14 cellular contexts compared by ENCODE assay signal in the genomic region with DNA sequence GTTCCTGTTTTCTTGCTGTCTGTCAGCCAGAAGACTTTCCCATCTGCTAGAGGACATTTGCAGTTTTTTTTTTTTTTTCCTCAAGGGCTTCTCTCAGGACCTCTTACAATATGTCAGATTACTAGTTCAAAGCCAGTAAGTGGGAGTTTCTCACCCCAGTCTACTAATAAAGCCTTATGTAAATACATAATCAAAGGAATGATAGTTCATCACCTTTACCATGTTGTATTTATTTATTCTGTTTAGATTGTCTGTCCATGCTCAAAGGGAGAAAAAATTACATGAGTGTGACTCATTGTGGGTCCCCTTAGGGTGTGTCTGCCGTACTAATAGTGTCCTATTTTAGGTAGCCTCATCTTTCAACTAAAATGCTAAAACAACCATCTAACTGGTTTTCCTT.
DNase-seq lines count a peak whose midpoint lies in the region; ATAC-seq and TF ChIP-seq lines count a peak whose summit lies in the region.
"Had no signal": no experiment of that assay in that cellular context is flagged by ENCODE, and none has a peak within 500 bp of the region (broad histone marks: within the 10 kb centered on the region; RNA-seq: fewer than 3 reads in every experiment).

No MANE protein-coding gene starts in this region.

- no peak for ATAC-seq in stimulated activated naive CD8-positive, alpha-beta T cell treated with anti-CD3 and anti-CD28 coated beads, Interleukin-15, amount 100 ng/mL, for 72 hours
- ATAC-seq in HG03342 (IDR thresholded peaks at IDR 0.05; ENCODE audit: unreplicated experiment): no peak
- ATAC-seq: A549 had no signal

- H3K9me3 Mint-ChIP-seq in mesothelial cell of epicardium: peaks cover 9% of the 10 kb centered on the region
- H3K9me3 Mint-ChIP-seq in stimulated activated naive CD8-positive, alpha-beta T cell treated with anti-CD3 and anti-CD28 coated beads, Interleukin-15, amount 100 ng/mL, for 72 hours: peaks cover 4 to 18% of the 10 kb centered on the region in 2 donors

- H3K36me3 ChIP-seq in osteoblast (ENCODE audit: insufficient read depth, low read length): no peaks in the 10 kb centered on the region
- H3K36me3 ChIP-seq: BE2C had no signal

- H3K36me3 Mint-ChIP-seq in mesothelial cell of epicardium: no peaks in the 10 kb centered on the region
- H3K36me3 Mint-ChIP-seq: CD4-positive, alpha-beta memory T cell had no signal

- TF ChIP-seq CTCF in mesothelial cell of epicardium (IDR thresholded peaks at IDR 0.05; ENCODE audit: unreplicated experiment) (no peak), osteoblast (IDR thresholded peaks at IDR 0.05; ENCODE audit: extremely low read depth, low read depth, low read length) (no peak)

- no peak overlapping the region for H2AFZ ChIP-seq in osteoblast (ENCODE audit: low read length)

- no peaks in the 10 kb centered on the region for H4K20me1 ChIP-seq in osteoblast (ENCODE audit: insufficient read depth, low read length)

- peaks cover 1% of the 10 kb centered on the region for H3K4me1 Mint-ChIP-seq in mesothelial cell of epicardium
- H3K4me1 Mint-ChIP-seq in stimulated activated naive CD8-positive, alpha-beta T cell treated with anti-CD3 and anti-CD28 coated beads, Interleukin-15, amount 100 ng/mL, for 72 hours: no peaks in the 10 kb centered on the region
- H3K4me1 Mint-ChIP-seq: CD4-positive, alpha-beta memory T cell had no signal

- H3K9me3 ChIP-seq in osteoblast (ENCODE audit: low read depth, low read length): no peaks in the 10 kb centered on the region
- H3K9me3 ChIP-seq: A549, BE2C had no signal

- H3K79me2 ChIP-seq in osteoblast (ENCODE audit: insufficient read depth, low read length): no peaks in the 10 kb centered on the region

- peak overlapping the region; percentile 45 for H3K27ac Mint-ChIP-seq in mesothelial cell of epicardium
- H3K27ac Mint-ChIP-seq in stimulated activated naive CD8-positive, alpha-beta T cell treated with anti-CD3 and anti-CD28 coated beads, Interleukin-15, amount 100 ng/mL, for 72 hours: no peak overlapping the region
- H3K27ac Mint-ChIP-seq: CD4-positive, alpha-beta memory T cell had no signal

- H3K27me3 ChIP-seq in osteoblast (ENCODE audit: insufficient read depth, low read length): no peaks in the 10 kb centered on the region
- H3K27me3 ChIP-seq: BE2C had no signal

- H3K4me1 ChIP-seq in osteoblast (ENCODE audit: insufficient read depth, low read length): no peaks in the 10 kb centered on the region
- H3K4me1 ChIP-seq: A549, BE2C had no signal

- H3K4me2 ChIP-seq in osteoblast (ENCODE audit: insufficient read depth, low read length): no peak overlapping the region
- H3K4me2 ChIP-seq: A549 had no signal

- no peaks in the 10 kb centered on the region for H3K27me3 Mint-ChIP-seq in mesothelial cell of epicardium (ENCODE audit: low read depth)
- no peaks in the 10 kb centered on the region for H3K27me3 Mint-ChIP-seq in stimulated activated naive CD8-positive, alpha-beta T cell treated with anti-CD3 and anti-CD28 coated beads, Interleukin-15, amount 100 ng/mL, for 72 hours
- H3K27me3 Mint-ChIP-seq: CD4-positive, alpha-beta memory T cell had no signal

- no peak overlapping the region for H3K27ac ChIP-seq in osteoblast (ENCODE audit: low read depth, low read length)
- H3K27ac ChIP-seq: A549, C4-2B had no signal

- DNase-seq in HCEC 1CT (peak; percentile 25), MV-4-11 (lab: John Stamatoyannopoulos, UW) (peak; percentile 48), SW480 (ENCODE audit: low spot score) (peak; percentile 85), mesothelial cell of epicardium (ENCODE audit: low spot score in 2 of 2, unreplicated experiment in 2 of 2) (no peak), osteoblast (ENCODE audit: insufficient read length, low spot score, missing footprints) (no peak)
- DNase-seq in stimulated activated naive CD8-positive, alpha-beta T cell treated with anti-CD3 and anti-CD28 coated beads, Interleukin-15, amount 100 ng/mL, for 72 hours: no peak
- DNase-seq: BE2C; CD4-positive, alpha-beta memory T cell; DND-41; GDM1; IMR-90 had no signal

- no peak overlapping the region for H3K4me3 ChIP-seq in osteoblast (ENCODE audit: insufficient read depth, low read length)
- H3K4me3 ChIP-seq: A549 had no signal

- no peak overlapping the region for H3K4me3 Mint-ChIP-seq in mesothelial cell of epicardium
- H3K4me3 Mint-ChIP-seq in stimulated activated naive CD8-positive, alpha-beta T cell treated with anti-CD3 and anti-CD28 coated beads, Interleukin-15, amount 100 ng/mL, for 72 hours: no peak overlapping the region
- H3K4me3 Mint-ChIP-seq: CD4-positive, alpha-beta memory T cell had no signal

Comparison
In these comparisons a context has a peak if more than half of its experiments do, and no peak if none do; other contexts are left out.
1. DNase-seq: peak in HCEC 1CT (single experiment), MV-4-11 (single experiment) and SW480 (single experiment); none in mesothelial cell of epicardium (0 of 2), stimulated activated naive CD8-positive, alpha-beta T cell treated with anti-CD3 and anti-CD28 coated beads, Interleukin-15, amount 100 ng/mL, for 72 hours (0 of 2) and osteoblast (single experiment).